ENCODE assay signal across 9 cellular contexts in the genomic region with DNA sequence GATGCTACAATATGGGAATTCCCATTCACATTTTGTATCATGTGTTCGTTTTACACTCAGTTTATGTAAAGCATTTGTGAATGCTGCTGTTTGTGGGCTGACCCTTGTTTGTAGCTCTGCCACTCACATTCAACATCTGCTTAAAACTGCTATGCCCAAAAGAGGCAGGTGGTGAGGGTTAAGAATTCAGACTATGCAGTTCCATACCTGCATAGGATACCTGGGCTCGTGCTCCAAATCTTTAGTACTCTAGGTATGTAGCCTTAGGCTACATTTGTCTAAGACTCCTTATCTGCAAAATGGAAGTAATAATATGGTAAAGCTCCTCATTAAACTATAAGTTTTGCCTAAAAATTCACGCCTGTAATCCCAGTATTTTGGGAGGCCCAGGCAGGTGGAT.
"Had no signal": no experiment of that assay in that cellular context is flagged by ENCODE, and none has a peak within 500 bp of the region (broad histone marks: within the 10 kb centered on the region; RNA-seq: fewer than 3 reads in every experiment).

No MANE protein-coding gene starts in this region.

- H3K4me1 Mint-ChIP-seq: IgD-negative memory B cell had no signal

- ATAC-seq: HCT116, HepG2 had no signal

- H3K27ac Mint-ChIP-seq: HFFc6, IgD-negative memory B cell had no signal

- H3K4me3 ChIP-seq: GM23248, HAP-1 had no signal

- DNase-seq: GM23248, H7, HFFc6, KBM-7 had no signal

- H3K9me3 Mint-ChIP-seq: HFFc6 had no signal

- H3K4me3 Mint-ChIP-seq: HFFc6, IgD-negative memory B cell had no signal

- FAIRE-seq: HepG2 had no signal

- H3K9me3 ChIP-seq: HAP-1 had no signal

- H3K9ac ChIP-seq: GM23248 had no signal

- H3K27ac ChIP-seq: GM23248, HL-60 had no signal

- H2AFZ ChIP-seq: GM23248 had no signal

- H3K36me3 ChIP-seq: HAP-1 had no signal
